In genomic region chr9:136525207-136525606, GRCh38 we compare ENCODE assay signal across 20 cellular contexts. TPM values are rescaled to one million over a fixed set of nuclear protein-coding genes. Genes with fewer than 3 reads are reported as not detected.
DNase-seq lines count a peak whose midpoint lies in the region; ATAC-seq and TF ChIP-seq lines count a peak whose summit lies in the region.
"Had no signal": no experiment of that assay in that cellular context is flagged by ENCODE, and none has a peak within 500 bp of the region (broad histone marks: within the 10 kb centered on the region; RNA-seq: fewer than 3 reads in every experiment).

No MANE protein-coding gene starts in this region.

- ATAC-seq in GM21515 (IDR thresholded peaks at IDR 0.05; ENCODE audit: unreplicated experiment), result no peak
- ATAC-seq: left lobe of liver had no signal

- peak overlapping the region in 1 of 2 donors; percentile 83 for H3K9ac ChIP-seq in colonic mucosa (ENCODE audit: low read depth in 2 of 2, low read length in 2 of 2)
- no peak overlapping the region for H3K9ac ChIP-seq in muscle layer of colon (ENCODE audit: low read length)

- peak overlapping the region; percentile 85 for H3K27ac ChIP-seq in colonic mucosa
- peak overlapping the region; percentile 40 for H3K27ac ChIP-seq in muscle layer of colon (ENCODE audit: low read depth, low read length)
- peak overlapping the region; percentile 52 to 74 for H3K27ac ChIP-seq in tibial artery
- H3K27ac ChIP-seq: VCaP had no signal

- no peak overlapping the region for H3K4me3 ChIP-seq in colonic mucosa
- H3K4me3 ChIP-seq in muscle layer of colon (ENCODE audit: low read depth in 1 of 2, low read length in 2 of 2), result no peak overlapping the region
- H3K4me3 ChIP-seq in tibial artery, result peak overlapping the region in 1 of 2 donors; percentile 13
- H3K4me3 ChIP-seq: skin epidermis had no signal

- peaks cover 64% of the 10 kb centered on the region for H3K4me1 ChIP-seq in colonic mucosa
- peaks cover 42% of the 10 kb centered on the region for H3K4me1 ChIP-seq in muscle layer of colon (ENCODE audit: insufficient read depth, low read length)
- peaks cover 0 to 63% (median 47%) of the 10 kb centered on the region in 4 donors for H3K4me1 ChIP-seq in tibial artery

- intact Hi-C loops in colonic mucosa (cut with DNase I), result no loop called here
- intact Hi-C loops in tibial artery (cut with DNase I; ENCODE audit: low total_unique reads), result no loop called here

- H3K36me3 ChIP-seq in colonic mucosa (no peaks in the 10 kb centered on the region), muscle layer of colon (ENCODE audit: insufficient read depth, low read length) (peaks cover 11% of the 10 kb centered on the region), tibial artery (peaks cover 7 to 36% (median 31%) of the 10 kb centered on the region in 3 donors)

- DNase-seq in DMS53 (lab: John Stamatoyannopoulos, UW), result peak; percentile 45
- no peak for DNase-seq in DMS53 treated with DMSO at 0.1 percent for 48 hours (lab: John Stamatoyannopoulos, UW; ENCODE audit: unreplicated experiment)
- no peak for DNase-seq in colonic mucosa
- no peak for DNase-seq in tibial artery
- no peak for DNase-seq in SIG-M5 treated with dmso at 0.1 percent for 504 hours (lab: John Stamatoyannopoulos, UW; ENCODE audit: unreplicated experiment)
- no peak for DNase-seq in activated T-cell treated with anti-CD3 and anti-CD28 coated beads, Interleukin-2, amount 50 U/mL, for 48 hours
- DNase-seq: 8988T; activated CD4-positive, alpha-beta T cell treated with anti-CD3 and anti-CD28 coated beads, Interleukin-2, amount 50 U/mL, for 48 hours; activated naive CD4-positive, alpha-beta T cell treated with Interleukin-2 at 50 U/mL for 16 hours; activated T-cell treated with anti-CD3 and anti-CD28 coated beads for 4 hours; DMS153; foreskin fibroblast; NCI-H187; NCI-H345; stimulated activated CD4-positive, alpha-beta T cell treated with anti-CD3 and anti-CD28 coated beads, Interleukin-4, amount 100 ng/mL, for 1 hour had no signal

- TF ChIP-seq CTCF in colonic mucosa (IDR thresholded peaks at IDR 0.05) (no peak), tibial artery (IDR thresholded peaks at IDR 0.05) (no peak)

- no peaks in the 10 kb centered on the region for H3K9me3 ChIP-seq in colonic mucosa
- no peaks in the 10 kb centered on the region for H3K9me3 ChIP-seq in muscle layer of colon (ENCODE audit: low read length)
- H3K9me3 ChIP-seq in tibial artery, result no peaks in the 10 kb centered on the region

- no peaks in the 10 kb centered on the region for H3K27me3 ChIP-seq in colonic mucosa
- H3K27me3 ChIP-seq in muscle layer of colon (ENCODE audit: control insufficient read depth in 1 of 2, insufficient read depth in 2 of 2, low read length in 2 of 2), result no peaks in the 10 kb centered on the region
- H3K27me3 ChIP-seq in tibial artery, result no peaks in the 10 kb centered on the region

RNA-seq across cellular contexts. Expression of gene NOTCH1, which starts 20.6 kb away (rescaled TPM):
- 10 to 100 TPM; 49.3 to 99.4 TPM for total RNA-seq in colonic mucosa

RNA-seq across cellular contexts. Expression of gene SEC16A, which starts 42.4 kb away (rescaled TPM):
- 100 to 1,000 TPM in 1 of 2 donors, 10 to 100 TPM in 1; 66.2 to 104 TPM for total RNA-seq in colonic mucosa
